23 cellular contexts compared by ENCODE assay signal in genomic region chr10:131519723-131520122, GRCh38.
"Had no signal": no experiment of that assay in that cellular context is flagged by ENCODE, and none has a peak within 500 bp of the region (broad histone marks: within the 10 kb centered on the region; RNA-seq: fewer than 3 reads in every experiment).

No MANE protein-coding gene starts in this region.

- DNase-seq: activated CD4-positive, alpha-beta memory T cell treated with anti-CD3 and anti-CD28 coated beads, Interleukin-2, amount 10 ng/mL, durations not matched to agents 7 days and 5 days; activated CD4-positive, alpha-beta T cell treated with anti-CD3 and anti-CD28 coated beads for 36 hours; activated CD4-positive, alpha-beta T cell treated with anti-CD3 and anti-CD28 coated beads, Interleukin-2, amount 50 U/mL, for 1 hour; activated CD4-positive, CD25-positive, alpha-beta regulatory T cell; activated gamma-delta T cell; activated naive CD4-positive, alpha-beta T cell treated with anti-CD3 and anti-CD28 coated beads for 36 hours; activated T-cell treated with anti-CD3 and anti-CD28 coated beads for 4 hours; activated T-cell treated with anti-CD3 and anti-CD28 coated beads, Interleukin-2, amount 50 U/mL, for 48 hours; amygdala; cerebellar nuclear complex; Kasumi-1; KBM-7; NCI-H1105 treated with DMSO at 0.1 percent for 48 hours; NCI-H1436 treated with DMSO at 0.1 percent for 48 hours; NCI-H187; NCI-H2081; NCI-H510A treated with DMSO at 0.1 percent for 48 hours; Peyer's patch; SHP77; SW 1271; T-helper 9 cell had no signal

- ATAC-seq: activated CD4-positive, alpha-beta T cell treated with anti-CD3 and anti-CD28 coated beads for 36 hours; activated T-helper 17 cell treated with anti-CD3 and anti-CD28 coated beads, Interleukin-2, amount 50 U/mL, for 72 hours; SK-N-SH treated with all-trans-retinoic acid at 6 μM for 48 hours had no signal
